1 cellular context compared by ENCODE assay signal in the genomic region with DNA sequence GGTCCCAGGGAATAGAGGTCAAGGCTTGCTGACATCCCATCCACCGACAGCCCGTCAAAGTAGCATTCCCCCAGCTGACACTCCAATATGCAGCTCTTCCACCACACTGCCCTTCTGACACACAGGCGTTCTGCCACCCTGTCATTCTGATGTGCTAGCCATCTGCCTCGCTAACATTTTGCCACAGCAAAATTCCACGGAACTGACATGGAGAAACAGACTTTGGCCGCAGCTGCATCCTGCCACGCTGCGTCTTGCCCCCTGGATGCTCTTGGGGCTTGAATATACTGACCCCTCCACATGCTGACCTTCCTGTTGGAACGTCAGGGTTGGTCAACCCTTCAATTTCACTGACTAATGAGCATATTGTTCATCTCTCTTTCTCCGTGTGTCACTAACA.
TF ChIP-seq lines count a peak whose summit lies in the region.

No MANE protein-coding gene starts in this region.

TF ChIP-seq in IMR-90, 13 proteins besides CTCF, POLR2A, EP300 and RAD21:
- TF ChIP-seq, protein P1, sequence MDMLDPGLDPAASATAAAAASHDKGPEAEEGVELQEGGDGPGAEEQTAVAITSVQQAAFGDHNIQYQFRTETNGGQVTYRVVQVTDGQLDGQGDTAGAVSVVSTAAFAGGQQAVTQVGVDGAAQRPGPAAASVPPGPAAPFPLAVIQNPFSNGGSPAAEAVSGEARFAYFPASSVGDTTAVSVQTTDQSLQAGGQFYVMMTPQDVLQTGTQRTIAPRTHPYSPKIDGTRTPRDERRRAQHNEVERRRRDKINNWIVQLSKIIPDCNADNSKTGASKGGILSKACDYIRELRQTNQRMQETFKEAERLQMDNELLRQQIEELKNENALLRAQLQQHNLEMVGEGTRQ (IDR thresholded peaks at IDR 0.05; ENCODE audit: low read depth, low read length) = no peak
- no peak for TF ChIP-seq ELK1 (IDR thresholded peaks at IDR 0.05; ENCODE audit: borderline replicate concordance, low read depth, low read length)
- TF ChIP-seq RFX5 (IDR thresholded peaks at IDR 0.05; ENCODE audit: low read depth, low read length) = no peak
- no peak for TF ChIP-seq MAFK (IDR thresholded peaks at IDR 0.05; ENCODE audit: low read depth, low read length)
- no peak for TF ChIP-seq NFE2L2 (IDR thresholded peaks at IDR 0.05; ENCODE audit: low read depth, low read length)
- TF ChIP-seq SMC3 (IDR thresholded peaks at IDR 0.05; ENCODE audit: low read depth, low read length) = no peak
- no peak for TF ChIP-seq CEBPB (IDR thresholded peaks at IDR 0.05; ENCODE audit: low read depth, low read length)
- TF ChIP-seq RCOR1 (IDR thresholded peaks at IDR 0.05; ENCODE audit: insufficient replicate concordance, low read length) = no peak
TF ChIP-seq in IMR-90: peak in this region for 0.
